In the genomic region with DNA sequence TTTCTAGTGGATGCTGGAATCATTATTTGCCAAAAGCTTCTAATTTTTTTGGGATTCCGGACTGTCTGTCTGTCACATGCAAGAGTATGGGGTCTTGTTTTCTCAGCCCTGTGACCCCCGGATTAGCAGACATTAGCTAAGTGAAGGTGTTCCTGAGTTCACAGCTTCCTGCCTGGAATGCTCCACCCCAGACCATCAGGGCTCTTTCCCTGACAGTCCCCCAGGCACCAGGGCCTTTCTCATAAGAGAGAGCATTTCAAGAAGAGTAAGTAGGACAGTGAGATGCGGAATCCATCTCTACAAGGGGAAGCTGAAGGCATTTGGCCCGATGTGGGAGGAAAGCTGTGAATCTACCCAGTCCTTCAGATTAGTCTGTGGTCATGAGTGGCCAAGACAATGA, we compare ENCODE assay signal across 32 cellular contexts.
A peak's percentile ranks its signal among the peaks of the same experiment; 100 is the strongest.
DNase-seq lines count a peak whose midpoint lies in the region; ATAC-seq and TF ChIP-seq lines count a peak whose summit lies in the region.
"Had no signal": no experiment of that assay in that cellular context is flagged by ENCODE, and none has a peak within 500 bp of the region (broad histone marks: within the 10 kb centered on the region; RNA-seq: fewer than 3 reads in every experiment).

No MANE protein-coding gene starts in this region.

- H3K36me3 ChIP-seq in CD8-positive, alpha-beta memory T cell (ENCODE audit: insufficient read depth, low read length): no peaks in the 10 kb centered on the region
- H3K36me3 ChIP-seq in endodermal cell (ENCODE audit: control insufficient read depth, insufficient read depth, low read length): no peaks in the 10 kb centered on the region
- H3K36me3 ChIP-seq: BE2C; BLaER1; BLaER1 treated with 17β-estradiol and CSF1 and Interleukin-3, amounts not matched to agents 10 nM and 100 nM had no signal

- no peaks in the 10 kb centered on the region for H3K4me1 ChIP-seq in CD8-positive, alpha-beta memory T cell (ENCODE audit: insufficient read depth, low read length)
- no peaks in the 10 kb centered on the region for H3K4me1 ChIP-seq in endodermal cell (ENCODE audit: control insufficient read depth, insufficient read depth, low read length)
- H3K4me1 ChIP-seq: A549; BE2C; BLaER1; BLaER1 treated with 17β-estradiol and CSF1 and Interleukin-3, amounts not matched to agents 10 nM and 100 nM; Caco-2 had no signal

- CTCF ChIA-PET in CD8-positive, alpha-beta memory T cell (lab: Charles Lee): no interaction called here

- DNase-seq in CD8-positive, alpha-beta memory T cell: no peak
- DNase-seq in endodermal cell (peak; percentile 57), posterior vena cava (ENCODE audit: low spot score) (peak; percentile 51), NCI-H526 (lab: John Stamatoyannopoulos, UW) (no peak)
- DNase-seq: 8988T; ACHN; AML-193; BE2C; C1 segment of cervical spinal cord; Caco-2; Calu3; CD4-positive, alpha-beta memory T cell; CD4-positive, alpha-beta T cell; CD4-positive, CD25-positive, alpha-beta regulatory T cell; CD8-positive, alpha-beta T cell; COR-L47; DMS 273 treated with DMSO at 0.1 percent for 48 hours; DMS153; DMS53; DMS79; DMS79 treated with DMSO at 0.1 percent for 48 hours; DND-41; EL had no signal

- POLR2A ChIA-PET in CD8-positive, alpha-beta memory T cell (lab: Charles Lee): no interaction called here

- H3K9ac ChIP-seq in endodermal cell (ENCODE audit: extremely low read depth, low read length, poor library complexity, severe bottlenecking): no peak overlapping the region
- H3K9ac ChIP-seq: BLaER1; BLaER1 treated with 17β-estradiol and CSF1 and Interleukin-3, amounts not matched to agents 10 nM and 100 nM had no signal

- no peaks in the 10 kb centered on the region for H3K9me3 ChIP-seq in CD8-positive, alpha-beta memory T cell (ENCODE audit: low read length)
- no peaks in the 10 kb centered on the region for H3K9me3 ChIP-seq in endodermal cell (ENCODE audit: control insufficient read depth, low read length)
- H3K9me3 ChIP-seq: A549, Caco-2 had no signal

- H3K4me1 Mint-ChIP-seq in CD8-positive, alpha-beta memory T cell: peaks cover 0 to 4% (median 0%) of the 10 kb centered on the region in 3 donors
- H3K4me1 Mint-ChIP-seq in endodermal cell: peaks cover 12% of the 10 kb centered on the region
- H3K4me1 Mint-ChIP-seq: B cell; CD14-positive monocyte; CD4-positive, alpha-beta memory T cell; CD4-positive, CD25-positive, alpha-beta regulatory T cell had no signal

- H3K27ac Mint-ChIP-seq in CD8-positive, alpha-beta memory T cell: peak overlapping the region in 5 of 8 donors; percentile 13 to 77 (median 66)
- H3K27ac Mint-ChIP-seq in endodermal cell: no peak overlapping the region
- H3K27ac Mint-ChIP-seq: B cell; CD14-positive monocyte; CD4-positive, alpha-beta memory T cell; CD4-positive, alpha-beta T cell; CD8-positive, alpha-beta T cell had no signal

- H3K4me3 ChIP-seq in CD8-positive, alpha-beta memory T cell (ENCODE audit: low read length): no peak overlapping the region
- no peak overlapping the region for H3K4me3 ChIP-seq in endodermal cell (ENCODE audit: low read length)
- H3K4me3 ChIP-seq: A549; BLaER1; BLaER1 treated with 17β-estradiol and CSF1 and Interleukin-3, amounts not matched to agents 10 nM and 100 nM had no signal

- no peak overlapping the region for H3K27ac ChIP-seq in CD8-positive, alpha-beta memory T cell (ENCODE audit: low read depth, low read length)
- no peak overlapping the region for H3K27ac ChIP-seq in endodermal cell (ENCODE audit: low read depth, low read length)
- H3K27ac ChIP-seq: 22Rv1; A549; BLaER1; BLaER1 treated with 17β-estradiol and CSF1 and Interleukin-3, amounts not matched to agents 10 nM and 100 nM; C4-2B had no signal

- H3K27me3 Mint-ChIP-seq in CD8-positive, alpha-beta memory T cell: peaks cover 0 to 1% of the 10 kb centered on the region in 2 donors
- H3K27me3 Mint-ChIP-seq in endodermal cell (ENCODE audit: insufficient read depth): no peaks in the 10 kb centered on the region
- H3K27me3 Mint-ChIP-seq: CD4-positive, alpha-beta T cell; CD4-positive, CD25-positive, alpha-beta regulatory T cell had no signal

- no peak overlapping the region for H3K4me3 Mint-ChIP-seq in CD8-positive, alpha-beta memory T cell
- no peak overlapping the region for H3K4me3 Mint-ChIP-seq in endodermal cell
- H3K4me3 Mint-ChIP-seq: B cell; CD14-positive monocyte; CD4-positive, alpha-beta memory T cell; CD4-positive, alpha-beta T cell; CD4-positive, CD25-positive, alpha-beta regulatory T cell; CD8-positive, alpha-beta T cell had no signal

- H3K27me3 ChIP-seq in CD8-positive, alpha-beta memory T cell (ENCODE audit: insufficient read depth, low read length, poor library complexity, severe bottlenecking): no peaks in the 10 kb centered on the region
- H3K27me3 ChIP-seq in endodermal cell (ENCODE audit: control insufficient read depth, insufficient read depth, low read length, poor library complexity, severe bottlenecking): no peaks in the 10 kb centered on the region
- H3K27me3 ChIP-seq: BE2C; BLaER1; BLaER1 treated with 17β-estradiol and CSF1 and Interleukin-3, amounts not matched to agents 10 nM and 100 nM had no signal

- intact Hi-C loops in posterior vena cava (cut with DNase I): no loop called here

- ATAC-seq in activated CD4-positive, CD25-positive, alpha-beta regulatory T cell treated with anti-CD3 and anti-CD28 coated beads, Interleukin-2, amount 50 U/mL, for 24 hours: no peak
- no peak for ATAC-seq in GM21447 (IDR thresholded peaks at IDR 0.05; ENCODE audit: unreplicated experiment)
- ATAC-seq: A549; CD8-positive, alpha-beta T cell had no signal

- no peak for TF ChIP-seq CTCF in endodermal cell (conservative IDR thresholded peaks at IDR 0.05)

- WGBS in endodermal cell (ENCODE audit: insufficient coverage in 1 of 2, insufficient read length in 1 of 2), 2 experiments: 88 to 100% methylated on average over 4 of the region's 4 CpGs

- H3K36me3 Mint-ChIP-seq in CD8-positive, alpha-beta memory T cell: peaks cover 0 to 4% (median 0%) of the 10 kb centered on the region in 3 donors
- H3K36me3 Mint-ChIP-seq in endodermal cell (ENCODE audit: low read depth): no peaks in the 10 kb centered on the region
- H3K36me3 Mint-ChIP-seq: CD14-positive monocyte; CD4-positive, alpha-beta memory T cell; CD4-positive, CD25-positive, alpha-beta regulatory T cell; CD8-positive, alpha-beta T cell had no signal

- H3K9me3 Mint-ChIP-seq in CD8-positive, alpha-beta memory T cell: no peaks in the 10 kb centered on the region
- H3K9me3 Mint-ChIP-seq in endodermal cell: no peaks in the 10 kb centered on the region

Comparison
In these comparisons a context has a peak if more than half of its experiments do, and no peak if none do; other contexts are left out.
1. DNase-seq: peak in endodermal cell (single experiment) and posterior vena cava (single experiment); none in CD8-positive, alpha-beta memory T cell (0 of 5) and NCI-H526 (0 of 2).